20 cellular contexts compared by ENCODE assay signal in the genomic region with DNA sequence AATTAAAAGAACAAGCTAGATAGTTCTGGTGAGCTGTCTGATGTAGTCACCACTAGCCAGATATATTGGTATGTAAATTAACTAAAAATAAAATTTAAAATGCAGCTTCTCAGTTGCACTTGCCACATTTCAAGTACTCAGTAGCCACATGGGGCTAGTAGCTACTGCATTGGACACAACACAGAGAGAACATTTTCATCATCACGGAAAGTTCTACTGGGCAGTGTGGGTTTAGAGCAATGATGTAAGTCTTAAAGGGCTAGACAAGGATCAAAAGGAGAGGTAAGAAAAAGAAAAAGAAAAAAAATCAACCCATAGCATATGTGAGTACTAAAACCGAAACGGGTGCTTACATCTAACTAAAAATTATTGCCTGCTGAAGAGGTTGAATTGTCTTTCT. TPM values are rescaled to one million over a fixed set of nuclear protein-coding genes. Genes with fewer than 3 reads are reported as not detected.
DNase-seq lines count a peak whose midpoint lies in the region; ATAC-seq and TF ChIP-seq lines count a peak whose summit lies in the region.
"Had no signal": no experiment of that assay in that cellular context is flagged by ENCODE, and none has a peak within 500 bp of the region (broad histone marks: within the 10 kb centered on the region; RNA-seq: fewer than 3 reads in every experiment).

No MANE protein-coding gene starts in this region.

- no peaks in the 10 kb centered on the region for H3K27me3 ChIP-seq in Karpas-422 (ENCODE audit: low read length)
- no peaks in the 10 kb centered on the region for H3K27me3 ChIP-seq in endodermal cell (ENCODE audit: control insufficient read depth, insufficient read depth, low read length, poor library complexity, severe bottlenecking)
- H3K27me3 ChIP-seq in osteoblast (ENCODE audit: insufficient read depth, low read length), result peaks cover 68% of the 10 kb centered on the region
- H3K27me3 ChIP-seq in thoracic aorta (replicated peaks; ENCODE audit: insufficient read depth), result no peaks in the 10 kb centered on the region

- peaks cover 20% of the 10 kb centered on the region for H3K4me1 ChIP-seq in Karpas-422 (ENCODE audit: low read length)
- peaks cover 15% of the 10 kb centered on the region for H3K4me1 ChIP-seq in endodermal cell (ENCODE audit: control insufficient read depth, insufficient read depth, low read length)
- no peaks in the 10 kb centered on the region for H3K4me1 ChIP-seq in osteoblast (ENCODE audit: insufficient read depth, low read length)
- H3K4me1 ChIP-seq in thoracic aorta (ENCODE audit: control insufficient read depth in 1 of 2, low read depth in 2 of 2), result peaks cover 42 to 66% of the 10 kb centered on the region in 2 donors

- H3K36me3 Mint-ChIP-seq in endodermal cell (ENCODE audit: low read depth), result peaks cover 2% of the 10 kb centered on the region
- H3K36me3 Mint-ChIP-seq in activated naive CD8-positive, alpha-beta T cell treated with anti-CD3 and anti-CD28 coated beads for 36 hours, result no peaks in the 10 kb centered on the region
- H3K36me3 Mint-ChIP-seq: activated naive CD4-positive, alpha-beta T cell treated with anti-CD3 and anti-CD28 coated beads, Interleukin-2, amount 50 U/mL, for 24 hours; immature natural killer cell; WTC11 had no signal

- no peak overlapping the region for H3K27ac Mint-ChIP-seq in endodermal cell
- H3K27ac Mint-ChIP-seq in activated naive CD8-positive, alpha-beta T cell treated with anti-CD3 and anti-CD28 coated beads for 36 hours, result no peak overlapping the region
- H3K27ac Mint-ChIP-seq: activated CD4-positive, alpha-beta memory T cell treated with anti-CD3 and anti-CD28 coated beads, Interleukin-2, amount 10 ng/mL, durations not matched to agents 7 days and 5 days; activated naive CD4-positive, alpha-beta T cell treated with anti-CD3 and anti-CD28 coated beads, Interleukin-2, amount 50 U/mL, for 24 hours; HFFc6; immature natural killer cell; progenitor cell of endocrine pancreas; WTC11 had no signal

- H3K27ac ChIP-seq in Karpas-422 (ENCODE audit: low read length) (no peak overlapping the region), endodermal cell (ENCODE audit: low read depth, low read length) (no peak overlapping the region), osteoblast (ENCODE audit: low read depth, low read length) (no peak overlapping the region), thoracic aorta (peak overlapping the region; percentile 94 to 96)

- H3K27me3 Mint-ChIP-seq in endodermal cell (ENCODE audit: insufficient read depth), result peaks cover 7% of the 10 kb centered on the region
- H3K27me3 Mint-ChIP-seq in activated naive CD8-positive, alpha-beta T cell treated with anti-CD3 and anti-CD28 coated beads for 36 hours, result peaks cover 64% of the 10 kb centered on the region

- no peak overlapping the region for H2AFZ ChIP-seq in Karpas-422 (ENCODE audit: low read length)
- H2AFZ ChIP-seq in osteoblast (ENCODE audit: low read length), result no peak overlapping the region

- H3K4me3 ChIP-seq in Karpas-422 (ENCODE audit: low read length) (no peak overlapping the region), endodermal cell (ENCODE audit: low read length) (no peak overlapping the region), osteoblast (ENCODE audit: insufficient read depth, low read length) (no peak overlapping the region), thoracic aorta (peak overlapping the region; percentile 95)

- TF ChIP-seq CTCF in endodermal cell (conservative IDR thresholded peaks at IDR 0.05) (no peak), osteoblast (IDR thresholded peaks at IDR 0.05; ENCODE audit: extremely low read depth, low read depth, low read length) (no peak), thoracic aorta (IDR thresholded peaks at IDR 0.05) (no peak)

- H3K4me3 Mint-ChIP-seq in endodermal cell, result peak overlapping the region; percentile 74
- H3K4me3 Mint-ChIP-seq in activated naive CD8-positive, alpha-beta T cell treated with anti-CD3 and anti-CD28 coated beads for 36 hours, result no peak overlapping the region
- H3K4me3 Mint-ChIP-seq: activated CD4-positive, alpha-beta memory T cell treated with anti-CD3 and anti-CD28 coated beads, Interleukin-2, amount 10 ng/mL, durations not matched to agents 7 days and 5 days; activated naive CD4-positive, alpha-beta T cell treated with anti-CD3 and anti-CD28 coated beads, Interleukin-2, amount 50 U/mL, for 24 hours; activated T-cell treated with anti-CD3 and anti-CD28 coated beads, Interleukin-2, amount 50 U/mL, for 4 hours; HFFc6; immature natural killer cell; WTC11 had no signal

- H3K9me2 ChIP-seq in Karpas-422 (replicated peaks; ENCODE audit: insufficient read depth, low read length), result no peaks in the 10 kb centered on the region

- H4K20me1 ChIP-seq in Karpas-422 (ENCODE audit: insufficient read depth, low read depth, low read length), result no peaks in the 10 kb centered on the region
- no peaks in the 10 kb centered on the region for H4K20me1 ChIP-seq in osteoblast (ENCODE audit: insufficient read depth, low read length)

- no peak overlapping the region for H3K9ac ChIP-seq in Karpas-422 (ENCODE audit: low read length)
- H3K9ac ChIP-seq in endodermal cell (ENCODE audit: extremely low read depth, low read length, poor library complexity, severe bottlenecking), result no peak overlapping the region

- H3K36me3 ChIP-seq in Karpas-422 (ENCODE audit: insufficient read depth, low read length), result no peaks in the 10 kb centered on the region
- no peaks in the 10 kb centered on the region for H3K36me3 ChIP-seq in endodermal cell (ENCODE audit: control insufficient read depth, insufficient read depth, low read length)
- H3K36me3 ChIP-seq in osteoblast (ENCODE audit: insufficient read depth, low read length), result no peaks in the 10 kb centered on the region
- no peaks in the 10 kb centered on the region for H3K36me3 ChIP-seq in thoracic aorta

- H3K9me3 Mint-ChIP-seq in endodermal cell, result no peaks in the 10 kb centered on the region
- H3K9me3 Mint-ChIP-seq in activated naive CD8-positive, alpha-beta T cell treated with anti-CD3 and anti-CD28 coated beads for 36 hours, result no peaks in the 10 kb centered on the region
- H3K9me3 Mint-ChIP-seq: activated CD4-positive, alpha-beta memory T cell treated with anti-CD3 and anti-CD28 coated beads, Interleukin-2, amount 10 ng/mL, durations not matched to agents 7 days and 5 days; activated naive CD4-positive, alpha-beta T cell treated with anti-CD3 and anti-CD28 coated beads, Interleukin-2, amount 50 U/mL, for 24 hours; activated T-cell treated with anti-CD3 and anti-CD28 coated beads, Interleukin-2, amount 50 U/mL, for 4 hours; dendritic cell treated with granulocyte-macrophage colony-stimulating factor and Interleukin-4, amounts not matched to agents 40 ng/mL and 50 ng/mL, for 4 days; HFFc6; WTC11 had no signal

- peaks cover 47% of the 10 kb centered on the region for H3K4me1 Mint-ChIP-seq in endodermal cell
- H3K4me1 Mint-ChIP-seq in activated naive CD8-positive, alpha-beta T cell treated with anti-CD3 and anti-CD28 coated beads for 36 hours, result no peaks in the 10 kb centered on the region
- H3K4me1 Mint-ChIP-seq: activated CD4-positive, alpha-beta memory T cell treated with anti-CD3 and anti-CD28 coated beads, Interleukin-2, amount 10 ng/mL, durations not matched to agents 7 days and 5 days had no signal

- no peaks in the 10 kb centered on the region for H3K79me2 ChIP-seq in Karpas-422 (ENCODE audit: low read length)
- H3K79me2 ChIP-seq in osteoblast (ENCODE audit: insufficient read depth, low read length), result no peaks in the 10 kb centered on the region

- peak overlapping the region; percentile 29 for H3K4me2 ChIP-seq in Karpas-422 (ENCODE audit: low read depth, low read length, poor library complexity, severe bottlenecking)
- H3K4me2 ChIP-seq in osteoblast (ENCODE audit: insufficient read depth, low read length), result peak overlapping the region; percentile 37

- 100% methylated on average over 3 of the region's 3 CpGs for WGBS in endodermal cell (ENCODE audit: insufficient coverage in 1 of 2, insufficient read length in 1 of 2), 2 experiments

- DNase-seq in Karpas-422, result no peak
- DNase-seq in endodermal cell, result no peak
- DNase-seq in osteoblast (ENCODE audit: insufficient read length, low spot score, missing footprints), result no peak
- DNase-seq in thoracic aorta (ENCODE audit: low spot score), result no peak
- no peak for DNase-seq in NCI-H1092 treated with DMSO at 0.1 percent for 48 hours (lab: John Stamatoyannopoulos, UW)
- no peak for DNase-seq in activated naive CD8-positive, alpha-beta T cell treated with anti-CD3 and anti-CD28 coated beads for 36 hours
- DNase-seq in NCI-H146 treated with DMSO at 0.1 percent for 48 hours (lab: John Stamatoyannopoulos, UW; ENCODE audit: unreplicated experiment), result no peak
- DNase-seq: activated CD4-positive, alpha-beta memory T cell treated with anti-CD3 and anti-CD28 coated beads, Interleukin-2, amount 10 ng/mL, durations not matched to agents 7 days and 5 days; activated T-cell treated with anti-CD3 and anti-CD28 coated beads, Interleukin-2, amount 50 U/mL, for 4 hours; HFFc6; immature natural killer cell; NCI-H1048; NCI-H524 treated with DMSO at 0.1 percent for 48 hours; nephron progenitor cell; SIG-M5; stimulated activated naive CD4-positive, alpha-beta T cell had no signal

- peak; percentile 46 for ATAC-seq in thoracic aorta (ENCODE audit: insufficient number of reproducible peaks, low FRiP score, low read depth)
- ATAC-seq: activated T-cell treated with anti-CD3 and anti-CD28 coated beads, Interleukin-2, amount 50 U/mL, for 4 hours; WTC11 had no signal

- H3K9me3 ChIP-seq in Karpas-422 (ENCODE audit: low read length) (no peaks in the 10 kb centered on the region), endodermal cell (ENCODE audit: control insufficient read depth, low read length) (no peaks in the 10 kb centered on the region), osteoblast (ENCODE audit: low read depth, low read length) (no peaks in the 10 kb centered on the region), thoracic aorta (no peaks in the 10 kb centered on the region)

RNA-seq across cellular contexts. Expression of gene ITGA9, which starts 4.8 kb away (rescaled TPM):
- total RNA-seq in Karpas-422 (2014; rRNA removed; shearing (Covaris generic); ENCODE audit: low replicate concordance), result 0.18 TPM in 1 of 2 replicates, not detected in the other
- total RNA-seq in endodermal cell (10 to 100 TPM; 85.8 to 90.7 TPM), osteoblast (0.29 and 0.36 TPM in 2 replicates), thoracic aorta (100 to 1,000 TPM in 1 of 2 donors, 10 to 100 TPM in 1; 76.9 to 105 TPM)
- polyA plus RNA-seq in endodermal cell (2013, experiment 1 of 2), result 5.6 TPM
- 8.2 TPM for polyA plus RNA-seq in endodermal cell (2013, experiment 2 of 2)
- under 1 TPM; 0.04 to 0.32 TPM for total RNA-seq in activated naive CD8-positive, alpha-beta T cell treated with anti-CD3 and anti-CD28 coated beads for 36 hours
- total RNA-seq: HFFc6 had no signal
- polyA plus RNA-seq: immature natural killer cell had no signal

Comparison
In these comparisons a context has a peak if more than half of its experiments do, and no peak if none do; other contexts are left out.
1. H3K27ac ChIP-seq: peak in thoracic aorta (2 of 2); none in Karpas-422 (single experiment), endodermal cell (single experiment) and osteoblast (single experiment).
2. RNA of gene ITGA9, which starts 4.8 kb away (total RNA-seq): 76.9 to 105 TPM in thoracic aorta and 85.8 to 90.7 TPM in endodermal cell; 0.29 to 0.36 TPM in osteoblast, 0.04 to 0.32 TPM in activated naive CD8-positive, alpha-beta T cell treated with anti-CD3 and anti-CD28 coated beads for 36 hours and 0.18 TPM in Karpas-422; every median in the first group is over 10 times any median in the second.